1 cellular context compared by ENCODE assay signal in the genomic region with DNA sequence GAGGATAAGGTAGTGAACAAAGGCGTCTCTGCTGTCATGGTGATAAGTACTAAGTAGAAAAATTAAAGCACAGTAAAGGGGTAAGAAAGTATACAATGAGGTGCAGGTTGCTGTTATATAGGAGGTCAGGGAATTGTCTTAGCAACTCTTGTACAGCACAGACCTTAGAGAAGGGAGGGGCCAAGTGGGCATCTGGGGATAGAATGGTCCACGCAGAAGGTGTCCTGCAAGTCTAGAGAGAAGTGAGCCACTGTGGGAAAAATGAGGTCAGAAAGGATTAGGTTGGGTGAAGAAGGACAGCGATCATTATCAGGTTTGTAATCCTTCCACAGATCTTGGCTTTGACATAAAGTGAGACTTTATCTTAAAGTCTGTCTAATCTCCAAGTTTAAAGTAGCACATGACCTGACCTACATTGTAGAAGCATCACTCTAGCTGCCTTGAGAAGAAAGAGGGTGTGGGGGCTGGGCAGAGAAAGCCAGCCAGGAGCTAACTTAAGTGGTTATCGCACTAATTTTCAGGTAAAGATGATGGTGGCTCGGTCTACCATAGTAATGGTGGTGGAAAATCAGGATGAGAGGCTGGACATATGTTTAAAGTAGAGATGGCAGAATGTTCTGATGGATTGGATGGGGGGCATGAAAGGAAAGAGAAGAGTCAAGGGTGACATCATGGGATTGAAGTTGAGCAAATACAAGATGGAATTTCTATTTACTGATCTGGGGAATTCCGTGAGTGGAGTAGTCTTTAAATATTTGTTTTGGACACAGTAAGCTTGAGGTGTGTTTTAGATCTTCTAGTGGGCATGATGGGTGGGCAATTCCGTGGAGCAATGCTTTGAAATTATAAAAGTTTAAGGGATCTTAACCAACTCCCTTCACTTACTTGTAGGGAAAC.
TF ChIP-seq lines count a peak whose summit lies in the region.

No MANE protein-coding gene starts in this region.

TF ChIP-seq in HepG2, 621 proteins besides CTCF, POLR2A, EP300 and RAD21 (continued from another document and continues in another):
- no peak for TF ChIP-seq NFE2L1 (CRISPR knock-in tag; IDR thresholded peaks at IDR 0.05; ENCODE audit: borderline replicate concordance)
- TF ChIP-seq, protein P1, sequence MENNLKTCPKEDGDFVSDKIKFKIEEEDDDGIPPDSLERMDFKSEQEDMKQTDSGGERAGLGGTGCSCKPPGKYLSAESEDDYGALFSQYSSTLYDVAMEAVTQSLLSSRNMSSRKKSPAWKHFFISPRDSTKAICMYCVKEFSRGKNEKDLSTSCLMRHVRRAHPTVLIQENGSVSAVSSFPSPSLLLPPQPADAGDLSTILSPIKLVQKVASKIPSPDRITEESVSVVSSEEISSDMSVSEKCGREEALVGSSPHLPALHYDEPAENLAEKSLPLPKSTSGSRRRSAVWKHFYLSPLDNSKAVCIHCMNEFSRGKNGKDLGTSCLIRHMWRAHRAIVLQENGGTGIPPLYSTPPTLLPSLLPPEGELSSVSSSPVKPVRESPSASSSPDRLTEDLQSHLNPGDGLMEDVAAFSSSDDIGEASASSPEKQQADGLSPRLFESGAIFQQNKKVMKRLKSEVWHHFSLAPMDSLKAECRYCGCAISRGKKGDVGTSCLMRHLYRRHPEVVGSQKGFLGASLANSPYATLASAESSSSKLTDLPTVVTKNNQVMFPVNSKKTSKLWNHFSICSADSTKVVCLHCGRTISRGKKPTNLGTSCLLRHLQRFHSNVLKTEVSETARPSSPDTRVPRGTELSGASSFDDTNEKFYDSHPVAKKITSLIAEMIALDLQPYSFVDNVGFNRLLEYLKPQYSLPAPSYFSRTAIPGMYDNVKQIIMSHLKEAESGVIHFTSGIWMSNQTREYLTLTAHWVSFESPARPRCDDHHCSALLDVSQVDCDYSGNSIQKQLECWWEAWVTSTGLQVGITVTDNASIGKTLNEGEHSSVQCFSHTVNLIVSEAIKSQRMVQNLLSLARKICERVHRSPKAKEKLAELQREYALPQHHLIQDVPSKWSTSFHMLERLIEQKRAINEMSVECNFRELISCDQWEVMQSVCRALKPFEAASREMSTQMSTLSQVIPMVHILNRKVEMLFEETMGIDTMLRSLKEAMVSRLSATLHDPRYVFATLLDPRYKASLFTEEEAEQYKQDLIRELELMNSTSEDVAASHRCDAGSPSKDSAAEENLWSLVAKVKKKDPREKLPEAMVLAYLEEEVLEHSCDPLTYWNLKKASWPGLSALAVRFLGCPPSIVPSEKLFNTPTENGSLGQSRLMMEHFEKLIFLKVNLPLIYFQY (CRISPR knock-in tag; IDR thresholded peaks at IDR 0.05; ENCODE audit: borderline replicate concordance) = no peak
- no peak for TF ChIP-seq ZNF282 (IDR thresholded peaks at IDR 0.05; ENCODE audit: partially characterized antibody)
- no peak for TF ChIP-seq KDM5B (CRISPR knock-in tag; IDR thresholded peaks at IDR 0.05; ENCODE audit: borderline replicate concordance)
- no peak for TF ChIP-seq CBX2 (IDR thresholded peaks at IDR 0.05; ENCODE audit: low read depth, low read length)
- TF ChIP-seq CBX2 (CRISPR knock-in tag; IDR thresholded peaks at IDR 0.05; ENCODE audit: low read depth) = no peak
- no peak for TF ChIP-seq NBN (conservative IDR thresholded peaks at IDR 0.05)
- no peak for TF ChIP-seq ZNF530 (CRISPR knock-in tag; IDR thresholded peaks at IDR 0.05; ENCODE audit: low read depth)
- TF ChIP-seq ZNF446 (CRISPR knock-in tag; IDR thresholded peaks at IDR 0.05) = no peak
- TF ChIP-seq ZZZ3 (CRISPR knock-in tag; IDR thresholded peaks at IDR 0.05; ENCODE audit: borderline replicate concordance) = no peak
- peak; percentile 82 for TF ChIP-seq ZBTB7B (CRISPR knock-in tag; IDR thresholded peaks at IDR 0.05)
- TF ChIP-seq SRSF1 (optimal IDR thresholded peaks at IDR 0.05; ENCODE audit: low read depth, low read length) = no peak
- no peak for TF ChIP-seq NPAS2 (CRISPR knock-in tag; IDR thresholded peaks at IDR 0.05; ENCODE audit: borderline replicate concordance)
- no peak for TF ChIP-seq ZNF253 (CRISPR knock-in tag; IDR thresholded peaks at IDR 0.05; ENCODE audit: borderline replicate concordance)
- TF ChIP-seq ZNF460 (CRISPR knock-in tag; IDR thresholded peaks at IDR 0.05; ENCODE audit: borderline replicate concordance) = no peak
- TF ChIP-seq NFIB (CRISPR knock-in tag; IDR thresholded peaks at IDR 0.05; ENCODE audit: borderline replicate concordance) = no peak
- TF ChIP-seq NR2F2 (IDR thresholded peaks at IDR 0.05; ENCODE audit: borderline replicate concordance, low read depth) = peak; percentile 95
- TF ChIP-seq, protein P2, sequence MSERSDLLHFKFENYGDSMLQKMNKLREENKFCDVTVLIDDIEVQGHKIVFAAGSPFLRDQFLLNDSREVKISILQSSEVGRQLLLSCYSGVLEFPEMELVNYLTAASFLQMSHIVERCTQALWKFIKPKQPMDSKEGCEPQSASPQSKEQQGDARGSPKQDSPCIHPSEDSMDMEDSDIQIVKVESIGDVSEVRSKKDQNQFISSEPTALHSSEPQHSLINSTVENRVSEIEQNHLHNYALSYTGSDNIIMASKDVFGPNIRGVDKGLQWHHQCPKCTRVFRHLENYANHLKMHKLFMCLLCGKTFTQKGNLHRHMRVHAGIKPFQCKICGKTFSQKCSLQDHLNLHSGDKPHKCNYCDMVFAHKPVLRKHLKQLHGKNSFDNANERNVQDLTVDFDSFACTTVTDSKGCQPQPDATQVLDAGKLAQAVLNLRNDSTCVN (CRISPR knock-in tag; IDR thresholded peaks at IDR 0.05; ENCODE audit: borderline replicate concordance) = no peak
- TF ChIP-seq TRIM24 (CRISPR knock-in tag; IDR thresholded peaks at IDR 0.05) = no peak
- TF ChIP-seq, protein P3, sequence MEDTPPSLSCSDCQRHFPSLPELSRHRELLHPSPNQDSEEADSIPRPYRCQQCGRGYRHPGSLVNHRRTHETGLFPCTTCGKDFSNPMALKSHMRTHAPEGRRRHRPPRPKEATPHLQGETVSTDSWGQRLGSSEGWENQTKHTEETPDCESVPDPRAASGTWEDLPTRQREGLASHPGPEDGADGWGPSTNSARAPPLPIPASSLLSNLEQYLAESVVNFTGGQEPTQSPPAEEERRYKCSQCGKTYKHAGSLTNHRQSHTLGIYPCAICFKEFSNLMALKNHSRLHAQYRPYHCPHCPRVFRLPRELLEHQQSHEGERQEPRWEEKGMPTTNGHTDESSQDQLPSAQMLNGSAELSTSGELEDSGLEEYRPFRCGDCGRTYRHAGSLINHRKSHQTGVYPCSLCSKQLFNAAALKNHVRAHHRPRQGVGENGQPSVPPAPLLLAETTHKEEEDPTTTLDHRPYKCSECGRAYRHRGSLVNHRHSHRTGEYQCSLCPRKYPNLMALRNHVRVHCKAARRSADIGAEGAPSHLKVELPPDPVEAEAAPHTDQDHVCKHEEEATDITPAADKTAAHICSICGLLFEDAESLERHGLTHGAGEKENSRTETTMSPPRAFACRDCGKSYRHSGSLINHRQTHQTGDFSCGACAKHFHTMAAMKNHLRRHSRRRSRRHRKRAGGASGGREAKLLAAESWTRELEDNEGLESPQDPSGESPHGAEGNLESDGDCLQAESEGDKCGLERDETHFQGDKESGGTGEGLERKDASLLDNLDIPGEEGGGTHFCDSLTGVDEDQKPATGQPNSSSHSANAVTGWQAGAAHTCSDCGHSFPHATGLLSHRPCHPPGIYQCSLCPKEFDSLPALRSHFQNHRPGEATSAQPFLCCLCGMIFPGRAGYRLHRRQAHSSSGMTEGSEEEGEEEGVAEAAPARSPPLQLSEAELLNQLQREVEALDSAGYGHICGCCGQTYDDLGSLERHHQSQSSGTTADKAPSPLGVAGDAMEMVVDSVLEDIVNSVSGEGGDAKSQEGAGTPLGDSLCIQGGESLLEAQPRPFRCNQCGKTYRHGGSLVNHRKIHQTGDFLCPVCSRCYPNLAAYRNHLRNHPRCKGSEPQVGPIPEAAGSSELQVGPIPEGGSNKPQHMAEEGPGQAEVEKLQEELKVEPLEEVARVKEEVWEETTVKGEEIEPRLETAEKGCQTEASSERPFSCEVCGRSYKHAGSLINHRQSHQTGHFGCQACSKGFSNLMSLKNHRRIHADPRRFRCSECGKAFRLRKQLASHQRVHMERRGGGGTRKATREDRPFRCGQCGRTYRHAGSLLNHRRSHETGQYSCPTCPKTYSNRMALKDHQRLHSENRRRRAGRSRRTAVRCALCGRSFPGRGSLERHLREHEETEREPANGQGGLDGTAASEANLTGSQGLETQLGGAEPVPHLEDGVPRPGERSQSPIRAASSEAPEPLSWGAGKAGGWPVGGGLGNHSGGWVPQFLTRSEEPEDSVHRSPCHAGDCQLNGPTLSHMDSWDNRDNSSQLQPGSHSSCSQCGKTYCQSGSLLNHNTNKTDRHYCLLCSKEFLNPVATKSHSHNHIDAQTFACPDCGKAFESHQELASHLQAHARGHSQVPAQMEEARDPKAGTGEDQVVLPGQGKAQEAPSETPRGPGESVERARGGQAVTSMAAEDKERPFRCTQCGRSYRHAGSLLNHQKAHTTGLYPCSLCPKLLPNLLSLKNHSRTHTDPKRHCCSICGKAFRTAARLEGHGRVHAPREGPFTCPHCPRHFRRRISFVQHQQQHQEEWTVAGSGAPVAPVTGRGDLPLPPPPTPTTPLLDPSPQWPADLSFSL (CRISPR knock-in tag; IDR thresholded peaks at IDR 0.05) = no peak
- TF ChIP-seq, protein P4, sequence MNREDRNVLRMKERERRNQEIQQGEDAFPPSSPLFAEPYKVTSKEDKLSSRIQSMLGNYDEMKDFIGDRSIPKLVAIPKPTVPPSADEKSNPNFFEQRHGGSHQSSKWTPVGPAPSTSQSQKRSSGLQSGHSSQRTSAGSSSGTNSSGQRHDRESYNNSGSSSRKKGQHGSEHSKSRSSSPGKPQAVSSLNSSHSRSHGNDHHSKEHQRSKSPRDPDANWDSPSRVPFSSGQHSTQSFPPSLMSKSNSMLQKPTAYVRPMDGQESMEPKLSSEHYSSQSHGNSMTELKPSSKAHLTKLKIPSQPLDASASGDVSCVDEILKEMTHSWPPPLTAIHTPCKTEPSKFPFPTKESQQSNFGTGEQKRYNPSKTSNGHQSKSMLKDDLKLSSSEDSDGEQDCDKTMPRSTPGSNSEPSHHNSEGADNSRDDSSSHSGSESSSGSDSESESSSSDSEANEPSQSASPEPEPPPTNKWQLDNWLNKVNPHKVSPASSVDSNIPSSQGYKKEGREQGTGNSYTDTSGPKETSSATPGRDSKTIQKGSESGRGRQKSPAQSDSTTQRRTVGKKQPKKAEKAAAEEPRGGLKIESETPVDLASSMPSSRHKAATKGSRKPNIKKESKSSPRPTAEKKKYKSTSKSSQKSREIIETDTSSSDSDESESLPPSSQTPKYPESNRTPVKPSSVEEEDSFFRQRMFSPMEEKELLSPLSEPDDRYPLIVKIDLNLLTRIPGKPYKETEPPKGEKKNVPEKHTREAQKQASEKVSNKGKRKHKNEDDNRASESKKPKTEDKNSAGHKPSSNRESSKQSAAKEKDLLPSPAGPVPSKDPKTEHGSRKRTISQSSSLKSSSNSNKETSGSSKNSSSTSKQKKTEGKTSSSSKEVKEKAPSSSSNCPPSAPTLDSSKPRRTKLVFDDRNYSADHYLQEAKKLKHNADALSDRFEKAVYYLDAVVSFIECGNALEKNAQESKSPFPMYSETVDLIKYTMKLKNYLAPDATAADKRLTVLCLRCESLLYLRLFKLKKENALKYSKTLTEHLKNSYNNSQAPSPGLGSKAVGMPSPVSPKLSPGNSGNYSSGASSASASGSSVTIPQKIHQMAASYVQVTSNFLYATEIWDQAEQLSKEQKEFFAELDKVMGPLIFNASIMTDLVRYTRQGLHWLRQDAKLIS (CRISPR knock-in tag; IDR thresholded peaks at IDR 0.05) = no peak
- no peak for TF ChIP-seq ZNF30 (CRISPR knock-in tag; IDR thresholded peaks at IDR 0.05)
- TF ChIP-seq MED13 (CRISPR knock-in tag; IDR thresholded peaks at IDR 0.05) = peak; percentile 90; the same call in 1 of the 2 replicates
- TF ChIP-seq ZNF652 (CRISPR knock-in tag; IDR thresholded peaks at IDR 0.05; ENCODE audit: borderline replicate concordance, low read depth) = peak; percentile 11; the same call in 1 of the 2 replicates
- TF ChIP-seq, protein P5, sequence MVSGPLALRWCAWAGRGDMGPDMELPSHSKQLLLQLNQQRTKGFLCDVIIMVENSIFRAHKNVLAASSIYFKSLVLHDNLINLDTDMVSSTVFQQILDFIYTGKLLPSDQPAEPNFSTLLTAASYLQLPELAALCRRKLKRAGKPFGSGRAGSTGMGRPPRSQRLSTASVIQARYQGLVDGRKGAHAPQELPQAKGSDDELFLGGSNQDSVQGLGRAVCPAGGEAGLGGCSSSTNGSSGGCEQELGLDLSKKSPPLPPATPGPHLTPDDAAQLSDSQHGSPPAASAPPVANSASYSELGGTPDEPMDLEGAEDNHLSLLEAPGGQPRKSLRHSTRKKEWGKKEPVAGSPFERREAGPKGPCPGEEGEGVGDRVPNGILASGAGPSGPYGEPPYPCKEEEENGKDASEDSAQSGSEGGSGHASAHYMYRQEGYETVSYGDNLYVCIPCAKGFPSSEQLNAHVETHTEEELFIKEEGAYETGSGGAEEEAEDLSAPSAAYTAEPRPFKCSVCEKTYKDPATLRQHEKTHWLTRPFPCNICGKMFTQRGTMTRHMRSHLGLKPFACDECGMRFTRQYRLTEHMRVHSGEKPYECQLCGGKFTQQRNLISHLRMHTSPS (CRISPR knock-in tag; IDR thresholded peaks at IDR 0.05; ENCODE audit: low read depth) = no peak
- TF ChIP-seq PCBP1 (IDR thresholded peaks at IDR 0.05; ENCODE audit: borderline replicate concordance, low read depth, low read length) = no peak
- TF ChIP-seq, protein P6, sequence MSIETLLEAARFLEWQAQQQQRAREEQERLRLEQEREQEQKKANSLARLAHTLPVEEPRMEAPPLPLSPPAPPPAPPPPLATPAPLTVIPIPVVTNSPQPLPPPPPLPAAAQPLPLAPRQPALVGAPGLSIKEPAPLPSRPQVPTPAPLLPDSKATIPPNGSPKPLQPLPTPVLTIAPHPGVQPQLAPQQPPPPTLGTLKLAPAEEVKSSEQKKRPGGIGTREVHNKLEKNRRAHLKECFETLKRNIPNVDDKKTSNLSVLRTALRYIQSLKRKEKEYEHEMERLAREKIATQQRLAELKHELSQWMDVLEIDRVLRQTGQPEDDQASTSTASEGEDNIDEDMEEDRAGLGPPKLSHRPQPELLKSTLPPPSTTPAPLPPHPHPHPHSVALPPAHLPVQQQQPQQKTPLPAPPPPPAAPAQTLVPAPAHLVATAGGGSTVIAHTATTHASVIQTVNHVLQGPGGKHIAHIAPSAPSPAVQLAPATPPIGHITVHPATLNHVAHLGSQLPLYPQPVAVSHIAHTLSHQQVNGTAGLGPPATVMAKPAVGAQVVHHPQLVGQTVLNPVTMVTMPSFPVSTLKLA (IDR thresholded peaks at IDR 0.05) = no peak
- TF ChIP-seq, protein P7, sequence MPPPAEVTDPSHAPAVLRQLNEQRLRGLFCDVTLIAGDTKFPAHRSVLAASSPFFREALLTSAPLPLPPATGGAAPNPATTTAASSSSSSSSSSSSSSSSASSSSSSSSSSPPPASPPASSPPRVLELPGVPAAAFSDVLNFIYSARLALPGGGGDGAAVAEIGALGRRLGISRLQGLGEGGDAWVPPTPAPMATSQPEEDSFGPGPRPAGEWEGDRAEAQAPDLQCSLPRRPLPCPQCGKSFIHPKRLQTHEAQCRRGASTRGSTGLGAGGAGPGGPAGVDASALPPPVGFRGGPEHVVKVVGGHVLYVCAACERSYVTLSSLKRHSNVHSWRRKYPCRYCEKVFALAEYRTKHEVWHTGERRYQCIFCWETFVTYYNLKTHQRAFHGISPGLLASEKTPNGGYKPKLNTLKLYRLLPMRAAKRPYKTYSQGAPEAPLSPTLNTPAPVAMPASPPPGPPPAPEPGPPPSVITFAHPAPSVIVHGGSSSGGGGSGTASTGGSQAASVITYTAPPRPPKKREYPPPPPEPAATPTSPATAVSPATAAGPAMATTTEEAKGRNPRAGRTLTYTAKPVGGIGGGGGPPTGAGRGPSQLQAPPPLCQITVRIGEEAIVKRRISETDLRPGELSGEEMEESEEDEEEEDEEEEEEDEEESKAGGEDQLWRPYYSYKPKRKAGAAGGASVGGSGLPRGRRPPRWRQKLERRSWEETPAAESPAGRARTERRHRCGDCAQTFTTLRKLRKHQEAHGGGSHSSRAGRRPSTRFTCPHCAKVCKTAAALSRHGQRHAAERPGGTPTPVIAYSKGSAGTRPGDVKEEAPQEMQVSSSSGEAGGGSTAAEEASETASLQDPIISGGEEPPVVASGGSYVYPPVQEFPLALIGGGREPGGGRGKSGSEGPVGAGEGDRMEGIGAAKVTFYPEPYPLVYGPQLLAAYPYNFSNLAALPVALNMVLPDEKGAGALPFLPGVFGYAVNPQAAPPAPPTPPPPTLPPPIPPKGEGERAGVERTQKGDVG (CRISPR knock-in tag; IDR thresholded peaks at IDR 0.05; ENCODE audit: borderline replicate concordance) = no peak
- TF ChIP-seq ZNF160 (CRISPR knock-in tag; IDR thresholded peaks at IDR 0.05) = no peak
